Comparison of ENCODE assay signal across 1 cellular context in the genomic region with DNA sequence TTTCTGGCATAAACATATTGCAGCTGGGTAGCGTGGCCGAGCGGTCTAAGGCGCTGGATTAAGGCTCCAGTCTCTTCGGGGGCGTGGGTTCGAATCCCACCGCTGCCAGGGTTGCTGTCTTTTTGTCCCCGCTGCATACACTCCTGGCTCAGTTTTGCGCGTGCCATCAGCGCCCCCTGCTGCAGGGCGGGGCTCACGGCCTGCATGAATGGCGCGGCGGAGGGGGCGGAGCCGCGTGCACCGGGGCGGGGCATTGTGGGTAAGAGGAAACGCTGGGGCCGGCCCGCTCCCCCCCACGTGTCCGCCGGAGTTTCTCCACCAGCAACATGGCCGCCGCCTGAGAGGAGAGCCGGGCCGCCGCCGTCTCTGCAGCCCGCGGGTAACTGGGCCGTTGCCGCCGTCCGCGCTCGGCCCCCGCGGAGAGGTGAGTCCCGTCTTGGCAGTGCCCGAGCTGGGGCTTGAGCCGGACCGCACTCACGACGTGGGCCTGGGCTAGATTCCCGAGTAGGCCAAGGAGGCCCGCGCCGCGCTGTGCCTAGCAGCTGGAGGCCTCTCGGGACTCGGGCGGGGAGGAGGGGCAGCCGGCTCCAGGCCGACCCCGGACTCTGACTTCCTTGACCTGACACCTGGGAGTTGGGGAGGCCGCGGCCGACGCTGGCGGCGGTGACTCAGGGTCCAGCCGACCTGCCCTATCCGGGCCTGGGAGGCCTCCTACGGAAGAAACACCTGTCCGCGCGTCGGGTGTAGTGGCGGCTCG.
TF ChIP-seq lines count a peak whose summit lies in the region.

A gene with protein sequence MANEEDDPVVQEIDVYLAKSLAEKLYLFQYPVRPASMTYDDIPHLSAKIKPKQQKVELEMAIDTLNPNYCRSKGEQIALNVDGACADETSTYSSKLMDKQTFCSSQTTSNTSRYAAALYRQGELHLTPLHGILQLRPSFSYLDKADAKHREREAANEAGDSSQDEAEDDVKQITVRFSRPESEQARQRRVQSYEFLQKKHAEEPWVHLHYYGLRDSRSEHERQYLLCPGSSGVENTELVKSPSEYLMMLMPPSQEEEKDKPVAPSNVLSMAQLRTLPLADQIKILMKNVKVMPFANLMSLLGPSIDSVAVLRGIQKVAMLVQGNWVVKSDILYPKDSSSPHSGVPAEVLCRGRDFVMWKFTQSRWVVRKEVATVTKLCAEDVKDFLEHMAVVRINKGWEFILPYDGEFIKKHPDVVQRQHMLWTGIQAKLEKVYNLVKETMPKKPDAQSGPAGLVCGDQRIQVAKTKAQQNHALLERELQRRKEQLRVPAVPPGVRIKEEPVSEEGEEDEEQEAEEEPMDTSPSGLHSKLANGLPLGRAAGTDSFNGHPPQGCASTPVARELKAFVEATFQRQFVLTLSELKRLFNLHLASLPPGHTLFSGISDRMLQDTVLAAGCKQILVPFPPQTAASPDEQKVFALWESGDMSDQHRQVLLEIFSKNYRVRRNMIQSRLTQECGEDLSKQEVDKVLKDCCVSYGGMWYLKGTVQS (plus strand): TSS at position 296 of the 757 bp plus-strand sequence. CDS start 5,560 bp downstream, outside the sequence.

TF ChIP-seq in K562, 482 proteins besides CTCF, POLR2A, EP300 and RAD21 (continued from another document):
- TF ChIP-seq, protein P1, sequence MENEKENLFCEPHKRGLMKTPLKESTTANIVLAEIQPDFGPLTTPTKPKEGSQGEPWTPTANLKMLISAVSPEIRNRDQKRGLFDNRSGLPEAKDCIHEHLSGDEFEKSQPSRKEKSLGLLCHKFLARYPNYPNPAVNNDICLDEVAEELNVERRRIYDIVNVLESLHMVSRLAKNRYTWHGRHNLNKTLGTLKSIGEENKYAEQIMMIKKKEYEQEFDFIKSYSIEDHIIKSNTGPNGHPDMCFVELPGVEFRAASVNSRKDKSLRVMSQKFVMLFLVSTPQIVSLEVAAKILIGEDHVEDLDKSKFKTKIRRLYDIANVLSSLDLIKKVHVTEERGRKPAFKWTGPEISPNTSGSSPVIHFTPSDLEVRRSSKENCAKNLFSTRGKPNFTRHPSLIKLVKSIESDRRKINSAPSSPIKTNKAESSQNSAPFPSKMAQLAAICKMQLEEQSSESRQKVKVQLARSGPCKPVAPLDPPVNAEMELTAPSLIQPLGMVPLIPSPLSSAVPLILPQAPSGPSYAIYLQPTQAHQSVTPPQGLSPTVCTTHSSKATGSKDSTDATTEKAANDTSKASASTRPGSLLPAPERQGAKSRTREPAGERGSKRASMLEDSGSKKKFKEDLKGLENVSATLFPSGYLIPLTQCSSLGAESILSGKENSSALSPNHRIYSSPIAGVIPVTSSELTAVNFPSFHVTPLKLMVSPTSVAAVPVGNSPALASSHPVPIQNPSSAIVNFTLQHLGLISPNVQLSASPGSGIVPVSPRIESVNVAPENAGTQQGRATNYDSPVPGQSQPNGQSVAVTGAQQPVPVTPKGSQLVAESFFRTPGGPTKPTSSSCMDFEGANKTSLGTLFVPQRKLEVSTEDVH (IDR thresholded peaks at IDR 0.05; ENCODE audit: low read depth, partially characterized antibody) = peak; percentile 50
- no peak; the same call in 1 of the 2 replicates for TF ChIP-seq ZNF436 (CRISPR knock-in tag; IDR thresholded peaks at IDR 0.05)
- TF ChIP-seq BRD4 (IDR thresholded peaks at IDR 0.05) = peak; percentile 81; the same call in 1 of the 2 replicates
- TF ChIP-seq, protein P2, sequence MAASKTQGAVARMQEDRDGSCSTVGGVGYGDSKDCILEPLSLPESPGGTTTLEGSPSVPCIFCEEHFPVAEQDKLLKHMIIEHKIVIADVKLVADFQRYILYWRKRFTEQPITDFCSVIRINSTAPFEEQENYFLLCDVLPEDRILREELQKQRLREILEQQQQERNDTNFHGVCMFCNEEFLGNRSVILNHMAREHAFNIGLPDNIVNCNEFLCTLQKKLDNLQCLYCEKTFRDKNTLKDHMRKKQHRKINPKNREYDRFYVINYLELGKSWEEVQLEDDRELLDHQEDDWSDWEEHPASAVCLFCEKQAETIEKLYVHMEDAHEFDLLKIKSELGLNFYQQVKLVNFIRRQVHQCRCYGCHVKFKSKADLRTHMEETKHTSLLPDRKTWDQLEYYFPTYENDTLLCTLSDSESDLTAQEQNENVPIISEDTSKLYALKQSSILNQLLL (CRISPR knock-in tag; IDR thresholded peaks at IDR 0.05; ENCODE audit: borderline replicate concordance) = no peak
- TF ChIP-seq, protein P3, sequence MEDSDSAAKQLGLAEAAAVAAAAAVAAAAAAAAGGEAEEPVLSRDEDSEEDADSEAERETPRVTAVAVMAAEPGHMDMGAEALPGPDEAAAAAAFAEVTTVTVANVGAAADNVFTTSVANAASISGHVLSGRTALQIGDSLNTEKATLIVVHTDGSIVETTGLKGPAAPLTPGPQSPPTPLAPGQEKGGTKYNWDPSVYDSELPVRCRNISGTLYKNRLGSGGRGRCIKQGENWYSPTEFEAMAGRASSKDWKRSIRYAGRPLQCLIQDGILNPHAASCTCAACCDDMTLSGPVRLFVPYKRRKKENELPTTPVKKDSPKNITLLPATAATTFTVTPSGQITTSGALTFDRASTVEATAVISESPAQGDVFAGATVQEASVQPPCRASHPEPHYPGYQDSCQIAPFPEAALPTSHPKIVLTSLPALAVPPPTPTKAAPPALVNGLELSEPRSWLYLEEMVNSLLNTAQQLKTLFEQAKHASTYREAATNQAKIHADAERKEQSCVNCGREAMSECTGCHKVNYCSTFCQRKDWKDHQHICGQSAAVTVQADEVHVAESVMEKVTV (CRISPR knock-in tag; IDR thresholded peaks at IDR 0.05) = peak; percentile 99
- no peak for TF ChIP-seq ASH1L (IDR thresholded peaks at IDR 0.05; ENCODE audit: borderline replicate concordance, low read depth, partially characterized antibody)
- no peak for TF ChIP-seq RFX7 (CRISPR knock-in tag; IDR thresholded peaks at IDR 0.05)
- peak; percentile 89 for TF ChIP-seq ZNF764 (CRISPR knock-in tag; IDR thresholded peaks at IDR 0.05; ENCODE audit: low read depth)
- TF ChIP-seq ARID2 (IDR thresholded peaks at IDR 0.05) = peak; percentile 83; the same call in 1 of the 2 replicates
- TF ChIP-seq TSC22D4 (tag; IDR thresholded peaks at IDR 0.05) = no peak
- no peak for TF ChIP-seq BCL6 (CRISPR knock-in tag; IDR thresholded peaks at IDR 0.05)
- TF ChIP-seq, protein P4, sequence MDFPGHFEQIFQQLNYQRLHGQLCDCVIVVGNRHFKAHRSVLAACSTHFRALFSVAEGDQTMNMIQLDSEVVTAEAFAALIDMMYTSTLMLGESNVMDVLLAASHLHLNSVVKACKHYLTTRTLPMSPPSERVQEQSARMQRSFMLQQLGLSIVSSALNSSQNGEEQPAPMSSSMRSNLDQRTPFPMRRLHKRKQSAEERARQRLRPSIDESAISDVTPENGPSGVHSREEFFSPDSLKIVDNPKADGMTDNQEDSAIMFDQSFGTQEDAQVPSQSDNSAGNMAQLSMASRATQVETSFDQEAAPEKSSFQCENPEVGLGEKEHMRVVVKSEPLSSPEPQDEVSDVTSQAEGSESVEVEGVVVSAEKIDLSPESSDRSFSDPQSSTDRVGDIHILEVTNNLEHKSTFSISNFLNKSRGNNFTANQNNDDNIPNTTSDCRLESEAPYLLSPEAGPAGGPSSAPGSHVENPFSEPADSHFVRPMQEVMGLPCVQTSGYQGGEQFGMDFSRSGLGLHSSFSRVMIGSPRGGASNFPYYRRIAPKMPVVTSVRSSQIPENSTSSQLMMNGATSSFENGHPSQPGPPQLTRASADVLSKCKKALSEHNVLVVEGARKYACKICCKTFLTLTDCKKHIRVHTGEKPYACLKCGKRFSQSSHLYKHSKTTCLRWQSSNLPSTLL (IDR thresholded peaks at IDR 0.05) = peak; percentile 82; the same call in 1 of the 2 replicates
- TF ChIP-seq, protein P5, sequence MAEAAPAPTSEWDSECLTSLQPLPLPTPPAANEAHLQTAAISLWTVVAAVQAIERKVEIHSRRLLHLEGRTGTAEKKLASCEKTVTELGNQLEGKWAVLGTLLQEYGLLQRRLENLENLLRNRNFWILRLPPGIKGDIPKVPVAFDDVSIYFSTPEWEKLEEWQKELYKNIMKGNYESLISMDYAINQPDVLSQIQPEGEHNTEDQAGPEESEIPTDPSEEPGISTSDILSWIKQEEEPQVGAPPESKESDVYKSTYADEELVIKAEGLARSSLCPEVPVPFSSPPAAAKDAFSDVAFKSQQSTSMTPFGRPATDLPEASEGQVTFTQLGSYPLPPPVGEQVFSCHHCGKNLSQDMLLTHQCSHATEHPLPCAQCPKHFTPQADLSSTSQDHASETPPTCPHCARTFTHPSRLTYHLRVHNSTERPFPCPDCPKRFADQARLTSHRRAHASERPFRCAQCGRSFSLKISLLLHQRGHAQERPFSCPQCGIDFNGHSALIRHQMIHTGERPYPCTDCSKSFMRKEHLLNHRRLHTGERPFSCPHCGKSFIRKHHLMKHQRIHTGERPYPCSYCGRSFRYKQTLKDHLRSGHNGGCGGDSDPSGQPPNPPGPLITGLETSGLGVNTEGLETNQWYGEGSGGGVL (CRISPR knock-in tag; IDR thresholded peaks at IDR 0.05) = no peak
- 0 out of 2 replicates have a peak, but pooled peaks have one; percentile 13 for TF ChIP-seq FOXK1 (CRISPR knock-in tag; IDR thresholded peaks at IDR 0.05; ENCODE audit: borderline replicate concordance)
- no peak for TF ChIP-seq MAFF (IDR thresholded peaks at IDR 0.05; ENCODE audit: low read length)
- TF ChIP-seq GTF2F1 (IDR thresholded peaks at IDR 0.05; ENCODE audit: low read depth, low read length) = no peak
- TF ChIP-seq MTF1 (CRISPR knock-in tag; IDR thresholded peaks at IDR 0.05; ENCODE audit: borderline replicate concordance) = no peak
- TF ChIP-seq PCBP1 (IDR thresholded peaks at IDR 0.05; ENCODE audit: low read depth, low read length, poor library complexity, severe bottlenecking) = no peak
- TF ChIP-seq ZBTB17 (CRISPR knock-in tag; IDR thresholded peaks at IDR 0.05) = peak; percentile 66; the same call in 1 of the 2 replicates
- TF ChIP-seq NR4A1 (CRISPR knock-in tag; IDR thresholded peaks at IDR 0.05) = no peak
- TF ChIP-seq NR4A1 (tag; IDR thresholded peaks at IDR 0.05) = 0 out of 2 replicates have a peak, but pooled peaks have one; percentile 32
- TF ChIP-seq ELF1 (tag; IDR thresholded peaks at IDR 0.05) = no peak
- TF ChIP-seq RNF2 (IDR thresholded peaks at IDR 0.05) = peak; percentile 85
